Comparison of ENCODE assay signal across 9 cellular contexts in the genomic region with DNA sequence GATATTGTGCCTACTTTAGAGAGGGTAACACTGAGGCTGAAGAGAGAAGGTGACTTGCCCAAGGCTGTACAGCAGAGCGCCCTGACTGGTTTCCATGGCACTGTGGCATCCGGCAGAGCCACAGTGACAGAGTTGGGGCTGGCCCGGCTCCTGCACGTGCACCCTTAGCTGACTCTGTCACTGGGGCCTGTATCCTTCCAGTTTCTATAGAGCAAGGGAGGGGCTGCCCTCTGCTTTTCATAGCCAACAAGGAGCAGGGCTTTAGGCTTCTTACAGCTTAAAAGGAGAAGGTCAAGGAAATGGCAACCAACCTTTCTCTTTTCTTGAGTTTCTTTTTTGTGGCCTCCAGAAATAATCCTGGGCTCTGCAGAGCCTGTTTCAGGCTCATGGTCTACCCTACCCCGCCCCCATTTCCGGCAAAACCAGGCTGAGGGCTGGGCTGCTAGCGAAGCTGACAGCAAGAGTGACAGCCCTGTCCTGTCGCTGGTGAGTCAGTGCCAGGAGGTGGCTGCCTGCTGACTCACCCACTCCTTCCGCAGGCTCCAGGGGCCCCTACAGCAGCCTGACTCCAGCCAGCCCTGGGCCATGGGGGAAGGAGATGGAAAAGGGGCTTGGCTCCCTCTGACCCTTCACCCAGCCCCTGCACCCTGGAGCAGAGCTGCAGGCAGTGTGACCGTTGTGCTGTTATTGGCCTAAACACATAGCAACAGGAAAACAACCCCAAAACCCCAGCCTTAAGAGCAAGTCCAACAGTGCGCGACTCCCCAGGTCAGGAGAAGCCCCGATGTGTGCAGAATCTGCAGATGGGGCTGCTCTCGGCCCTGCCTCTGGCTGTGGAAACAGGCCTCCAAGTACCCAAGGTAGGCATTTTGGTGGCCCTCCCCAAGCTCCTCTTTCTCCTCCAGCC. TPM values are rescaled to one million over a fixed set of nuclear protein-coding genes. Genes with fewer than 3 reads are reported as not detected.
A peak's percentile ranks its signal among the peaks of the same experiment; 100 is the strongest.
DNase-seq lines count a peak whose midpoint lies in the region; TF ChIP-seq lines count a peak whose summit lies in the region.
"Had no signal": no experiment of that assay in that cellular context is flagged by ENCODE, and none has a peak within 500 bp of the region (broad histone marks: within the 10 kb centered on the region; RNA-seq: fewer than 3 reads in every experiment).

No MANE protein-coding gene starts in this region.

- H3K79me2 ChIP-seq in GM23248 (ENCODE audit: insufficient read depth) = peaks cover 19% of the 10 kb centered on the region

- peak overlapping the region in 1 of 5 experiments; percentile 33 for H3K4me3 Mint-ChIP-seq in brain

- H3K9ac ChIP-seq in GM23248 = peak overlapping the region; percentile 23

- no peaks in the 10 kb centered on the region for H3K27me3 Mint-ChIP-seq in brain

- WGBS in GM23248 (ENCODE audit: low coverage in 1 of 2, low lambda C conversion rate in 2 of 2, missing lambda C conversion rate in 2 of 2), 2 experiments = 32 to 34% methylated on average over 14 of the region's 14 CpGs

- 0 out of 2 replicates have a peak, but pooled peaks cover 15% of the 10 kb centered on the region for H3F3A ChIP-seq in GM23248 (ENCODE audit: insufficient read depth)

- H2AFZ ChIP-seq in GM23248 = no peak overlapping the region

- peak overlapping the region; percentile 28 for H3K4me3 ChIP-seq in GM23248
- H3K4me3 ChIP-seq in kidney epithelial cell (ENCODE audit: low read depth, low read length) = no peak overlapping the region
- H3K4me3 ChIP-seq in WERI-Rb-1 (ENCODE audit: low read depth, low read length) = no peak overlapping the region
- H3K4me3 ChIP-seq: ovary had no signal

- H3K4me1 ChIP-seq in GM23248 (ENCODE audit: insufficient read depth) = peaks cover 36% of the 10 kb centered on the region

- H3K27ac ChIP-seq in GM23248 (peak overlapping the region; percentile 41), WERI-Rb-1 (no peak overlapping the region)

- H4K20me1 ChIP-seq in GM23248 (ENCODE audit: insufficient read depth) = no peaks in the 10 kb centered on the region

- no peaks in the 10 kb centered on the region for H3K9me3 ChIP-seq in GM23248 (ENCODE audit: low read depth)
- H3K9me3 ChIP-seq in WERI-Rb-1 (ENCODE audit: severe bottlenecking) = no peaks in the 10 kb centered on the region
- H3K9me3 ChIP-seq: ovary had no signal

- no peaks in the 10 kb centered on the region for H3K27me3 ChIP-seq in GM23248 (replicated peaks; ENCODE audit: insufficient read depth)
- H3K27me3 ChIP-seq in kidney epithelial cell (ENCODE audit: control insufficient read depth, insufficient read depth, low read length) = no peaks in the 10 kb centered on the region
- H3K27me3 ChIP-seq in WERI-Rb-1 (ENCODE audit: insufficient read depth, low read depth, severe bottlenecking) = no peaks in the 10 kb centered on the region
- H3K27me3 ChIP-seq: ovary had no signal

- in situ Hi-C loops in GM23248 (cut with MboI) (no loop called here), KBM-7 (cut with MboI; ENCODE audit: low pct_unique_long_range_greater_than_20kb, low sequenced_read_pairs) (no loop called here)

- H3K27ac Mint-ChIP-seq in brain = peak overlapping the region in 4 of 5 experiments; percentile 65 to 86 (median 74)

- H3K4me2 ChIP-seq in GM23248 (ENCODE audit: unreplicated experiment) = peak overlapping the region; percentile 35

- DNase-seq in GM04504 (ENCODE audit: low read depth) (peak; percentile 67), GM23248 (peak; percentile 92), KBM-7 (peak; percentile 95), UCSD-AML1 (lab: John Stamatoyannopoulos, UW; ENCODE audit: unreplicated experiment) (peak; percentile 94), kidney epithelial cell (ENCODE audit: low read depth) (peak; percentile 78), WERI-Rb-1 (no peak)
- peak; percentile 86 to 89 for DNase-seq in stimulated activated CD4-positive, alpha-beta T cell treated with anti-CD3 and anti-CD28 coated beads, Interleukin-1b, Interleukin-23, amount 100 ng/mL, for 4 hours (ENCODE audit: low read depth in 2 of 2)

- no peak for TF ChIP-seq CTCF in brain (conservative IDR thresholded peaks at IDR 0.05)
- TF ChIP-seq CTCF in kidney epithelial cell (IDR thresholded peaks at IDR 0.05; ENCODE audit: insufficient read depth, low read length, poor library complexity, severe bottlenecking) = no peak
- no peak for TF ChIP-seq CTCF in WERI-Rb-1 (IDR thresholded peaks at IDR 0.05; ENCODE audit: low read depth, low read length)

- H3K36me3 ChIP-seq in GM23248 (ENCODE audit: low read depth) (no peaks in the 10 kb centered on the region), kidney epithelial cell (ENCODE audit: control insufficient read depth, insufficient read depth, low read length) (no peaks in the 10 kb centered on the region), WERI-Rb-1 (no peaks in the 10 kb centered on the region; the same call in 1 of the 2 replicates)
- H3K36me3 ChIP-seq: ovary had no signal

- H3K4me1 Mint-ChIP-seq in brain = peaks cover 80% of the 10 kb centered on the region

- H3K9me2 ChIP-seq in GM23248 (ENCODE audit: insufficient read depth) = no peaks in the 10 kb centered on the region

- H3K36me3 Mint-ChIP-seq in brain = no peaks in the 10 kb centered on the region

- no peaks in the 10 kb centered on the region for H3K9me3 Mint-ChIP-seq in brain

RNA-seq across cellular contexts. Expression of gene SLC6A6, which starts 29.8 kb away (rescaled TPM):
- total RNA-seq in GM23248 (2014; rRNA removed; shearing (Covaris generic)) = 10.6 and 13.4 TPM in 2 replicates
- polyA plus RNA-seq in GM23248 (2016; fragmentation: Nextera tagmentation; extraction: Ambion mirVana) (4.6 and 4.7 TPM in 2 replicates), brain (ENCODE audit: insufficient read depth, low read depth, low replicate concordance) (5.2 TPM)
- total RNA-seq in kidney epithelial cell = 3.8 and 4.1 TPM in 2 replicates
